In genomic region chr5:173884402-173885053, GRCh38 we compare ENCODE assay signal across 10 cellular contexts. TPM values are rescaled to one million over a fixed set of nuclear protein-coding genes. Genes with fewer than 3 reads are reported as not detected.
DNase-seq lines count a peak whose midpoint lies in the region; ATAC-seq and TF ChIP-seq lines count a peak whose summit lies in the region.
"Had no signal": no experiment of that assay in that cellular context is flagged by ENCODE, and none has a peak within 500 bp of the region (broad histone marks: within the 10 kb centered on the region; RNA-seq: fewer than 3 reads in every experiment).

No MANE protein-coding gene starts in this region.

- CTCF ChIA-PET in activated CD8-positive, alpha-beta memory T cell treated with anti-CD3 and anti-CD28 coated beads, Interleukin-2, amount 10 ng/mL, durations not matched to agents 7 days and 5 days (lab: Charles Lee): interaction anchor here (0.8 to 1.9 kb wide), 6 partner anchors 15 to 269 kb away, joined by 3 to 7 read pairs (median 4); no protein-coding TSS in a partner anchor

- no peaks in the 10 kb centered on the region for H3K27me3 Mint-ChIP-seq in activated CD8-positive, alpha-beta memory T cell treated with anti-CD3 and anti-CD28 coated beads, Interleukin-2, amount 10 ng/mL, durations not matched to agents 7 days and 5 days
- peaks cover 7% of the 10 kb centered on the region for H3K27me3 Mint-ChIP-seq in brain

- peak overlapping the region; percentile 17 for H3K4me3 Mint-ChIP-seq in activated CD8-positive, alpha-beta memory T cell treated with anti-CD3 and anti-CD28 coated beads, Interleukin-2, amount 10 ng/mL, durations not matched to agents 7 days and 5 days
- H3K4me3 Mint-ChIP-seq in brain: peak overlapping the region in 1 of 5 experiments; percentile 71

- H3K4me1 Mint-ChIP-seq in activated CD8-positive, alpha-beta memory T cell treated with anti-CD3 and anti-CD28 coated beads, Interleukin-2, amount 10 ng/mL, durations not matched to agents 7 days and 5 days: peaks cover 62% of the 10 kb centered on the region
- H3K4me1 Mint-ChIP-seq in brain: peaks cover 48% of the 10 kb centered on the region

- H3K9me3 Mint-ChIP-seq in activated CD8-positive, alpha-beta memory T cell treated with anti-CD3 and anti-CD28 coated beads, Interleukin-2, amount 10 ng/mL, durations not matched to agents 7 days and 5 days (ENCODE audit: low read depth): peaks cover 12% of the 10 kb centered on the region
- H3K9me3 Mint-ChIP-seq in brain: peaks cover 0 to 2% (median 0%) of the 10 kb centered on the region in 5 experiments

- no peak for TF ChIP-seq CTCF in brain (conservative IDR thresholded peaks at IDR 0.05)

- ATAC-seq in activated CD8-positive, alpha-beta memory T cell treated with anti-CD3 and anti-CD28 coated beads, Interleukin-2, amount 10 ng/mL, durations not matched to agents 7 days and 5 days: no peak
- no peak for ATAC-seq in HG03571 (IDR thresholded peaks at IDR 0.05; ENCODE audit: unreplicated experiment)
- ATAC-seq: Right ventricle myocardium inferior had no signal

- H3K27ac Mint-ChIP-seq in activated CD8-positive, alpha-beta memory T cell treated with anti-CD3 and anti-CD28 coated beads, Interleukin-2, amount 10 ng/mL, durations not matched to agents 7 days and 5 days: peak overlapping the region; percentile 77
- peak overlapping the region; percentile 13 to 99 (median 62) for H3K27ac Mint-ChIP-seq in brain

- DNase-seq in activated CD8-positive, alpha-beta memory T cell treated with anti-CD3 and anti-CD28 coated beads, Interleukin-2, amount 10 ng/mL, durations not matched to agents 7 days and 5 days: peak; percentile 89
- DNase-seq in activated CD8-positive, alpha-beta memory T cell treated with anti-CD3 and anti-CD28 coated beads for 24 hours: no peak
- DNase-seq in T follicular helper cell (ENCODE audit: low read depth) (peak; percentile 15), hippocampal formation (lab: John Stamatoyannopoulos, UW) (no peak), EL (no peak)
- DNase-seq in stimulated activated naive CD4-positive, alpha-beta T cell treated with Interleukin-2 at 50 U/mL for 16 hours (lab: John Stamatoyannopoulos, UW): peak; percentile 29
- DNase-seq: cerebellar nuclear complex had no signal

- H3K36me3 Mint-ChIP-seq in activated CD8-positive, alpha-beta memory T cell treated with anti-CD3 and anti-CD28 coated beads, Interleukin-2, amount 10 ng/mL, durations not matched to agents 7 days and 5 days: peaks cover 20% of the 10 kb centered on the region
- peaks cover 3% of the 10 kb centered on the region for H3K36me3 Mint-ChIP-seq in brain

RNA-seq across cellular contexts. Expression of gene CPEB4, which starts 3.6 kb away (rescaled TPM):
- 10 to 100 TPM; 12.5 to 15.8 TPM for total RNA-seq in activated CD8-positive, alpha-beta memory T cell treated with anti-CD3 and anti-CD28 coated beads, Interleukin-2, amount 10 ng/mL, durations not matched to agents 7 days and 5 days
- 9.2 TPM for polyA plus RNA-seq in brain (ENCODE audit: insufficient read depth, low read depth, low replicate concordance)

Comparison
In these comparisons a context has a peak if more than half of its experiments do, and no peak if none do; other contexts are left out.
1. DNase-seq: peak in activated CD8-positive, alpha-beta memory T cell treated with anti-CD3 and anti-CD28 coated beads, Interleukin-2, amount 10 ng/mL, durations not matched to agents 7 days and 5 days (single experiment), T follicular helper cell (single experiment) and stimulated activated naive CD4-positive, alpha-beta T cell treated with Interleukin-2 at 50 U/mL for 16 hours (single experiment); none in activated CD8-positive, alpha-beta memory T cell treated with anti-CD3 and anti-CD28 coated beads for 24 hours (single experiment), hippocampal formation (0 of 2) and EL (single experiment).